Comparison of ENCODE assay signal across 15 cellular contexts in the genomic region with DNA sequence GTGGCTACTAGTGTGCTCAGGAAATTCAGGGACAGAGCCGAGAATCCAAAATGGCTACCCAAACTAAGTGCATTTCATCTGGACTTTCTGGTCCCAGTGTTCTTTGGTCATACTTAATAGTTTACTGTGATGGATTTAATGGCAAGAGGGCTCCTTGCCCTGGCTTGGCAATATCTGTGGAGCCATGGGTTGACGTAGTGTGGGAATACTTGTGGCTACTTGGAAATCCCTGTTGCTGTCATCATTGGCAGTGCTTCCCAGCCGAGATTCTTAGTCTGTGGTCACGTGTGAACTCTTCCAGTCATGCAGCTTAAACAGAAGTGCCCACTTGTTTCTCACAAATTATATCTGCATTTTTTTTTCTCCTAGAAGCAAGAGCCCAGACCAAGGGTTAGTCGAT.
DNase-seq lines count a peak whose midpoint lies in the region; ATAC-seq and TF ChIP-seq lines count a peak whose summit lies in the region.
"Had no signal": no experiment of that assay in that cellular context is flagged by ENCODE, and none has a peak within 500 bp of the region (broad histone marks: within the 10 kb centered on the region; RNA-seq: fewer than 3 reads in every experiment).

No MANE protein-coding gene starts in this region.

- TF ChIP-seq CTCF in left lung (IDR thresholded peaks at IDR 0.05), result no peak

- no peaks in the 10 kb centered on the region for H3K9me3 ChIP-seq in left lung
- H3K9me3 ChIP-seq: body of pancreas, gastrocnemius medialis, uterus had no signal

- no peak overlapping the region for H3K4me3 ChIP-seq in left lung
- H3K4me3 ChIP-seq: body of pancreas, gastrocnemius medialis, uterus had no signal

- no peak overlapping the region for H3K27ac ChIP-seq in left lung
- H3K27ac ChIP-seq: body of pancreas, gastrocnemius medialis, uterus had no signal

- no peaks in the 10 kb centered on the region for H3K36me3 ChIP-seq in left lung
- H3K36me3 ChIP-seq: gastrocnemius medialis, uterus had no signal

- H3K4me1 ChIP-seq in left lung, result peaks cover 0 to 6% of the 10 kb centered on the region in 2 donors
- H3K4me1 ChIP-seq: body of pancreas, gastrocnemius medialis, uterus had no signal

- intact Hi-C loops in left lung (cut with DNase I), result no loop called here

- DNase-seq in H4 (ENCODE audit: low spot score), result peak; percentile 34
- peak; percentile 42 for DNase-seq in dedifferentiated amniotic fluid mesenchymal stem cell (ENCODE audit: extremely low spot score)
- DNase-seq in left lung, result peak in 1 of 2 donors; percentile 59
- DNase-seq in RPMI8226, result no peak
- DNase-seq in activated effector memory CD4-positive, alpha-beta T cell treated with Interleukin-2 at 50 U/mL for 16 hours, result no peak
- DNase-seq: activated CD4-positive, alpha-beta T cell treated with anti-CD3 and anti-CD28 coated beads, Interleukin-2, amount 10 ng/mL, durations not matched to agents 24 days and 14 days; body of pancreas; effector CD4-positive, alpha-beta T cell; GOT3; NCI-H2029 treated with DMSO at 0.1 percent for 48 hours; stimulated activated CD4-positive, alpha-beta T cell treated with anti-CD3 and anti-CD28 coated beads, Interleukin-1b, Interleukin-23, amount 100 ng/mL, for 48 hours; uterus had no signal

- no peaks in the 10 kb centered on the region for H3K27me3 ChIP-seq in left lung
- H3K27me3 ChIP-seq: body of pancreas, gastrocnemius medialis, uterus had no signal

- ATAC-seq in left lung (peak; percentile 64), HG03159 (IDR thresholded peaks at IDR 0.05; ENCODE audit: unreplicated experiment) (no peak), HG03520 (IDR thresholded peaks at IDR 0.05; ENCODE audit: unreplicated experiment) (no peak)
- ATAC-seq: body of pancreas had no signal

Comparison
In these comparisons a context has a peak if more than half of its experiments do, and no peak if none do; other contexts are left out.
1. DNase-seq: peak in H4 (single experiment) and dedifferentiated amniotic fluid mesenchymal stem cell (single experiment); none in RPMI8226 (single experiment) and activated effector memory CD4-positive, alpha-beta T cell treated with Interleukin-2 at 50 U/mL for 16 hours (single experiment).